ENCODE assay signal across 8 cellular contexts in genomic region chr15:92820233-92821021, GRCh38.
DNase-seq lines count a peak whose midpoint lies in the region; ATAC-seq, FAIRE-seq and TF ChIP-seq lines count a peak whose summit lies in the region.

No MANE protein-coding gene starts in this region.

- no peaks in the 10 kb centered on the region for H3K27me3 ChIP-seq in HUES48 (ENCODE audit: control insufficient read depth, insufficient read depth, low read length)

- H3K27me3 Mint-ChIP-seq in endothelial cell (ENCODE audit: unreplicated experiment): peaks cover 2% of the 10 kb centered on the region

- peaks cover 20% of the 10 kb centered on the region for H3K4me1 Mint-ChIP-seq in endothelial cell (ENCODE audit: unreplicated experiment)

- H3K4me3 Mint-ChIP-seq in endothelial cell (ENCODE audit: unreplicated experiment): peak overlapping the region; percentile 60

- no peaks in the 10 kb centered on the region for H3K36me3 Mint-ChIP-seq in endothelial cell (ENCODE audit: low read depth, unreplicated experiment)

- peak overlapping the region; percentile 99 for H3K27ac Mint-ChIP-seq in endothelial cell (ENCODE audit: unreplicated experiment)

- no peaks in the 10 kb centered on the region for H3K9me3 ChIP-seq in HUES48 (ENCODE audit: control insufficient read depth, insufficient read depth, low read length)

- peaks cover 67% of the 10 kb centered on the region for H3K4me1 ChIP-seq in HUES48 (ENCODE audit: control insufficient read depth, insufficient read depth, low read length)

- DNase-seq in D721Med (ENCODE audit: insufficient read length, low spot score) (peak; percentile 70), NOMO-1 treated with dmso at 0.1 percent for 144 hours (lab: John Stamatoyannopoulos, UW; ENCODE audit: unreplicated experiment) (peak; percentile 85), endothelial cell (ENCODE audit: low spot score) (peak; percentile 95), midbrain (lab: John Stamatoyannopoulos, UW) (peak; percentile 98)
- DNase-seq in activated CD8-positive, alpha-beta memory T cell treated with anti-CD3 and anti-CD28 coated beads, Interleukin-2, amount 50 U/mL, for 24 hours (ENCODE audit: extremely low read depth): peak; percentile 55
- DNase-seq in stimulated activated CD8-positive, alpha-beta memory T cell treated with anti-CD3 and anti-CD28 coated beads, Interleukin-15, amount 100 ng/mL, for 48 hours (ENCODE audit: low read depth in 2 of 2): peak; percentile 79 to 82

- H3K36me3 ChIP-seq in HUES48 (ENCODE audit: control insufficient read depth, insufficient read depth, low read length): no peaks in the 10 kb centered on the region

- H3K9ac ChIP-seq in HUES48 (ENCODE audit: low read depth, low read length): peak overlapping the region; percentile 76

- TF ChIP-seq CTCF in D721Med (IDR thresholded peaks at IDR 0.05; ENCODE audit: insufficient read depth, missing control alignments) (no peak), endothelial cell (IDR thresholded peaks at IDR 0.05; ENCODE audit: unreplicated experiment) (no peak)

- ATAC-seq in GM21447 (IDR thresholded peaks at IDR 0.05; ENCODE audit: unreplicated experiment): peak; percentile 82

- FAIRE-seq in D721Med (lab: Jason Lieb, UNC): no peak

- no peaks in the 10 kb centered on the region for H3K9me3 Mint-ChIP-seq in endothelial cell (ENCODE audit: unreplicated experiment)

- peak overlapping the region; percentile 54 for H3K4me3 ChIP-seq in HUES48 (ENCODE audit: low read depth, low read length)

- H3K27ac ChIP-seq in HUES48 (ENCODE audit: low read depth, low read length): peak overlapping the region; percentile 99

Comparison
In these comparisons a context has a peak if more than half of its experiments do, and no peak if none do; other contexts are left out.
1. Peak in every context shown above with its lines: DNase-seq, ATAC-seq, H3K4me3 ChIP-seq and H3K27ac ChIP-seq.